ENCODE assay signal across 11 cellular contexts in the genomic region with DNA sequence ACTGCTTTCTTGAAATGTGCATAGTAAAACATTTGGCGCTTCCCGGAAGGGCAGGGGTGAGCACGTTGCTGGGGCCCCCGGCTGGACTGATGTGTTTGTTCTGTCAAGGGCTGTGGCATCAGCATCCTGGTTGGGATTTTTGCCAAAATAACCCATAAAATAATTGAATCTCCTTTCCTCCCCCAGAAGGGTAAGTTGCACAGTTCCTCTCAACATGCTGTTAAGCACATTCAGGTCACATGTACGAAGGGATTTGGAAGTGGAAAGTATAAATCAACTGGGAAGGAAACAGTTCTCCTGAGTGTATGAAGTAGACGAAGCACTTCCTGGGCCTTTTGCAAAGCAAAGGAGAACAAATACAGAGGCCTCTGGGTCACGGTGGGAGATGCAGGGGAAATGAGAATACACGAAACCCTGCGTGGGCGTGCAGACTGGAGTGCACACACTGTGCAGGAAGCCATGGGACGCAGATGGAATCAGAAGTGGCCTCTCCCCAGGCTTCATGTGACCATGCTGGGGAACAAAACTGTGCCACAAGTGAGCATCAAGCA.
DNase-seq lines count a peak whose midpoint lies in the region; ATAC-seq and TF ChIP-seq lines count a peak whose summit lies in the region.
"Had no signal": no experiment of that assay in that cellular context is flagged by ENCODE, and none has a peak within 500 bp of the region (broad histone marks: within the 10 kb centered on the region; RNA-seq: fewer than 3 reads in every experiment).

No MANE protein-coding gene starts in this region.

- peaks cover 0 to 12% (median 0%) of the 10 kb centered on the region in 12 donors for H3K4me1 ChIP-seq in heart left ventricle
- H3K4me1 ChIP-seq in upper lobe of left lung: peaks cover 0 to 7% (median 6%) of the 10 kb centered on the region in 4 donors
- H3K4me1 ChIP-seq in CD4-positive, alpha-beta memory T cell (ENCODE audit: insufficient read depth, low read length): peaks cover 9% of the 10 kb centered on the region

- H3K36me3 Mint-ChIP-seq in T-helper 17 cell (ENCODE audit: low read depth): no peaks in the 10 kb centered on the region
- no peaks in the 10 kb centered on the region for H3K36me3 Mint-ChIP-seq in CD4-positive, alpha-beta memory T cell
- no peaks in the 10 kb centered on the region for H3K36me3 Mint-ChIP-seq in natural killer cell

- H3K27ac ChIP-seq in heart left ventricle: peak overlapping the region in 1 of 12 donors; percentile 58
- H3K27ac ChIP-seq in upper lobe of left lung: no peak overlapping the region
- H3K27ac ChIP-seq in CD4-positive, alpha-beta memory T cell (ENCODE audit: low read depth, low read length): no peak overlapping the region

- ATAC-seq in heart left ventricle (peak in 3 of 4 donors; percentile 36 to 78 (median 37)), Right ventricle myocardium superior (ENCODE audit: poor library complexity) (no peak), T-helper 17 cell (no peak), upper lobe of left lung (ENCODE audit: low FRiP score in 2 of 2) (peak; percentile 57), natural killer cell (no peak), GM21447 (IDR thresholded peaks at IDR 0.05; ENCODE audit: unreplicated experiment) (no peak)
- ATAC-seq: Panc1 had no signal

- no peak for TF ChIP-seq EP300 in upper lobe of left lung (IDR thresholded peaks at IDR 0.05)

- TF ChIP-seq CTCF in heart left ventricle (IDR thresholded peaks at IDR 0.05) (no peak), upper lobe of left lung (IDR thresholded peaks at IDR 0.05) (no peak), natural killer cell (IDR thresholded peaks at IDR 0.05) (no peak)

- CTCF ChIA-PET in CD4-positive, alpha-beta memory T cell (lab: Charles Lee; ENCODE audit: partially characterized antibody): no interaction called here

- H3K36me3 ChIP-seq in heart left ventricle (no peaks in the 10 kb centered on the region), upper lobe of left lung (no peaks in the 10 kb centered on the region)
- H3K36me3 ChIP-seq in CD4-positive, alpha-beta memory T cell (ENCODE audit: insufficient read depth, low read length): no peaks in the 10 kb centered on the region

- H3K27ac Mint-ChIP-seq in T-helper 17 cell (peak overlapping the region; percentile 5), natural killer cell (no peak overlapping the region)
- no peak overlapping the region for H3K27ac Mint-ChIP-seq in CD4-positive, alpha-beta memory T cell

- peaks cover 5% of the 10 kb centered on the region for H3K27me3 Mint-ChIP-seq in T-helper 17 cell
- H3K27me3 Mint-ChIP-seq in CD4-positive, alpha-beta memory T cell: peaks cover 1 to 2% of the 10 kb centered on the region in 2 donors
- H3K27me3 Mint-ChIP-seq in natural killer cell (ENCODE audit: low read depth in 2 of 2): peaks cover 18 to 28% of the 10 kb centered on the region in 2 donors

- peaks cover 0 to 3% (median 0%) of the 10 kb centered on the region in 8 donors for H3K9me3 Mint-ChIP-seq in CD4-positive, alpha-beta memory T cell
- H3K9me3 Mint-ChIP-seq in natural killer cell: no peaks in the 10 kb centered on the region

- H3K9me3 ChIP-seq in heart left ventricle: no peaks in the 10 kb centered on the region
- no peaks in the 10 kb centered on the region for H3K9me3 ChIP-seq in T-helper 17 cell (ENCODE audit: control insufficient read depth, low read length, poor library complexity, severe bottlenecking)
- H3K9me3 ChIP-seq in upper lobe of left lung: no peaks in the 10 kb centered on the region
- H3K9me3 ChIP-seq in CD4-positive, alpha-beta memory T cell (ENCODE audit: control insufficient read depth in 1 of 2, low read length in 2 of 2): no peaks in the 10 kb centered on the region

- DNase-seq in heart left ventricle (peak in 3 of 5 donors; percentile 29 to 38 (median 35)), Right ventricle myocardium superior (no peak), T-helper 17 cell (no peak), left kidney (ENCODE audit: low read depth, low spot score) (peak; percentile 78), upper lobe of left lung (peak in 1 of 2 donors; percentile 47), natural killer cell (no peak)
- no peak for DNase-seq in CD4-positive, alpha-beta memory T cell
- DNase-seq: effector memory CD4-positive, alpha-beta T cell; NCI-H345 had no signal

- intact Hi-C loops in heart left ventricle (cut with DNase I) (no loop called here), Right ventricle myocardium superior (cut with DNase I) (no loop called here), natural killer cell (cut with micrococcal nuclease) (no loop called here)
- intact Hi-C loops in CD4-positive, alpha-beta memory T cell (cut with micrococcal nuclease): no loop called here

- WGBS in heart left ventricle, 4 donors: 57 to 73% (median 63%) methylated on average over 11 of the region's 11 CpGs
- 48 to 50% methylated on average over 11 of the region's 11 CpGs for WGBS in upper lobe of left lung, 2 donors

- POLR2A ChIA-PET in CD4-positive, alpha-beta memory T cell (lab: Charles Lee; ENCODE audit: partially characterized antibody): no interaction called here

- peaks cover 5% of the 10 kb centered on the region for H3K4me1 Mint-ChIP-seq in T-helper 17 cell
- H3K4me1 Mint-ChIP-seq in CD4-positive, alpha-beta memory T cell: peaks cover 9 to 23% (median 12%) of the 10 kb centered on the region in 4 donors
- peaks cover 7 to 13% of the 10 kb centered on the region in 2 donors for H3K4me1 Mint-ChIP-seq in natural killer cell

- H3K4me3 ChIP-seq in heart left ventricle (no peak overlapping the region), upper lobe of left lung (no peak overlapping the region)
- no peak overlapping the region for H3K4me3 ChIP-seq in CD4-positive, alpha-beta memory T cell (ENCODE audit: low read length in 2 of 2)

- no peak overlapping the region for H3K4me3 Mint-ChIP-seq in T-helper 17 cell
- H3K4me3 Mint-ChIP-seq in CD4-positive, alpha-beta memory T cell: peak overlapping the region in 1 of 8 donors; percentile 7
- no peak overlapping the region for H3K4me3 Mint-ChIP-seq in natural killer cell

- H3K27me3 ChIP-seq in heart left ventricle (no peaks in the 10 kb centered on the region), upper lobe of left lung (no peaks in the 10 kb centered on the region)
- no peaks in the 10 kb centered on the region for H3K27me3 ChIP-seq in CD4-positive, alpha-beta memory T cell (ENCODE audit: insufficient read depth, low read length)

- no peak for TF ChIP-seq POLR2A in heart left ventricle (IDR thresholded peaks at IDR 0.05)
- TF ChIP-seq POLR2A in upper lobe of left lung (IDR thresholded peaks at IDR 0.05): no peak

Comparison
In these comparisons a context has a peak if more than half of its experiments do, and no peak if none do; other contexts are left out.
1. ATAC-seq: peak in heart left ventricle (3 of 4) and upper lobe of left lung (2 of 2); none in Right ventricle myocardium superior (single experiment), T-helper 17 cell (single experiment), natural killer cell (0 of 3) and GM21447 (single experiment).
2. DNase-seq: peak in heart left ventricle (3 of 5) and left kidney (single experiment); none in Right ventricle myocardium superior (single experiment), T-helper 17 cell (0 of 3), CD4-positive, alpha-beta memory T cell (0 of 5) and natural killer cell (single experiment).